8 cellular contexts compared by ENCODE assay signal in the genomic region with DNA sequence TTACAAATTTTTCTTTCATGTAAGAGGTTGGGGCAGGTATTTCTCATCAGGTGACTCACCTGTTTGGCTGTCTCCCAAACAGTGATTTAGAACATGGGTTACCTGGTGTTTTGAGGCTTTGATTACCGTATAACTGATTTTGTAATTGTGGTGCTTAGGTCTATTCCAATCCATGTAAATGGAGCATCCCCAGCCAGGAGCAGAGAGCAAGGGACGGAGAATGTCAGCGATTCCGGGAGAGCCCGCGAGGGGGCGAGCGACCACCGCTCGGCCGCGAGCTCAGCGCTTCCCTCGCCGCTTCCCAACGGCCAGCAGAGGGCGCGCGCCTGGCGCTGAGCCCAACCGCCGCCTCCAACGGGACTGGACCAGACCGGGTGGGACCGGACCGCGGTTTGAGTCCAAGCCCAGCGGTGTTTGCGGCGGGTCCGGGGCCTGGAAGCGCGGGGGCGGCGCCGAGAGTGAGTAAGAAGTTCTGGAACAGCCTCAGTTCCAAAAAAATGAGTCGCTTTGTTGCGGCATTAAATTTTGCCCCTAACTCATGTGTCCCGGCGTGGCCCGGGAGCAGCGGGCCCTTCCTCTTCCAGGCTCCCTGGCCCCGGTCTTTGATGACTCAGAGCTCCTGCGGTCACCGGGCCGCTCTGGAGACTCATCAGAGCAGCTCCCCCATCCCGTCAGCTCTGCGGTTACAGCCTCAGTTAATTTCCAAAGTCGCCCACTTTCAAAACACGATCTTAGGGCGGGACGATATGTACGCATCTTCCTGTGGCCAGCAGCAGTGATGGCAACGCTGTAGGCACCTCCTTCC. TPM values are rescaled to one million over a fixed set of nuclear protein-coding genes. Genes with fewer than 3 reads are reported as not detected.
DNase-seq lines count a peak whose midpoint lies in the region; ATAC-seq and TF ChIP-seq lines count a peak whose summit lies in the region.
"Not testable (repeated sequence)": the region's sequence is repeated elsewhere in the genome, so short reads cannot be mapped to it uniquely, and the experiment has no call there.

No MANE protein-coding gene starts in this region.

- not testable (repeated sequence) for H3K4me1 ChIP-seq in adipocyte (ENCODE audit: control insufficient read depth, insufficient read depth, low read length); naive thymus-derived CD4-positive, alpha-beta T cell (ENCODE audit: control insufficient read depth in 2 of 2, insufficient read depth in 2 of 2, low read length in 2 of 2); tibial artery

- not testable (repeated sequence) for H3K9me3 Mint-ChIP-seq in naive thymus-derived CD4-positive, alpha-beta T cell

- ATAC-seq in GM21737 (IDR thresholded peaks at IDR 0.05; ENCODE audit: unreplicated experiment) (peak; percentile 76), HG03432 (IDR thresholded peaks at IDR 0.05; ENCODE audit: unreplicated experiment) (peak; percentile 76)
- ATAC-seq in naive thymus-derived CD4-positive, alpha-beta T cell = peak; percentile 82

- DNase-seq in GM13976 (ENCODE audit: low spot score) = peak; percentile 32
- DNase-seq in OCI-M1 (lab: John Stamatoyannopoulos, UW) = peak; percentile 15
- DNase-seq in adipocyte (ENCODE audit: low read depth) = peak; percentile 23
- peak; percentile 26 for DNase-seq in fibroblast of peridontal ligament (ENCODE audit: extremely low read depth)
- peak in 2 of 9 donors; percentile 11 to 29 for DNase-seq in naive thymus-derived CD4-positive, alpha-beta T cell
- DNase-seq in tibial artery = not testable (repeated sequence)

- not testable (repeated sequence) for H3K9me3 ChIP-seq in adipocyte (ENCODE audit: control insufficient read depth, low read length); naive thymus-derived CD4-positive, alpha-beta T cell (ENCODE audit: control insufficient read depth in 2 of 3, low read length in 3 of 3); tibial artery

- peak overlapping the region; percentile 5 for H3K9ac ChIP-seq in adipocyte (ENCODE audit: low read length)

- H3K27me3 Mint-ChIP-seq in naive thymus-derived CD4-positive, alpha-beta T cell = not testable (repeated sequence)

- H3K27ac Mint-ChIP-seq in naive thymus-derived CD4-positive, alpha-beta T cell = peak overlapping the region in 1 of 9 donors; percentile 81

- H3K27me3 ChIP-seq in adipocyte (replicated peaks; ENCODE audit: control insufficient read depth, insufficient read depth, low read length); naive thymus-derived CD4-positive, alpha-beta T cell (ENCODE audit: control insufficient read depth in 2 of 2, insufficient read depth in 2 of 2, low read length in 2 of 2); tibial artery: not testable (repeated sequence)

- in situ Hi-C loops in GM13976 (cut with MboI; ENCODE audit: low sequenced_read_pairs, unreplicated experiment) = not testable (repeated sequence)

- H3K4me3 Mint-ChIP-seq in naive thymus-derived CD4-positive, alpha-beta T cell = peak overlapping the region in 2 of 10 donors; percentile 29 to 64

- CTCF ChIA-PET in naive thymus-derived CD4-positive, alpha-beta T cell (lab: Charles Lee) = interaction anchor here (0.6 to 1.6 kb wide), 2 partner anchors 16 to 545 kb away, joined by 3 read pairs; no protein-coding TSS in a partner anchor

- intact Hi-C loops in naive thymus-derived CD4-positive, alpha-beta T cell (cut with micrococcal nuclease) = not testable (repeated sequence)
- intact Hi-C loops in tibial artery (cut with DNase I; ENCODE audit: low total_unique reads) = loop anchor here (5.0 kb wide), 1 partner anchor 239 kb away; no protein-coding TSS in a partner anchor

- not testable (repeated sequence) for H3K36me3 Mint-ChIP-seq in naive thymus-derived CD4-positive, alpha-beta T cell

- H3K36me3 ChIP-seq in adipocyte (ENCODE audit: control insufficient read depth, insufficient read depth, low read length, severe bottlenecking); naive thymus-derived CD4-positive, alpha-beta T cell (ENCODE audit: control insufficient read depth in 2 of 3, insufficient read depth in 3 of 3, low read length in 3 of 3); tibial artery: not testable (repeated sequence)

- not testable (repeated sequence) for H3K4me1 Mint-ChIP-seq in naive thymus-derived CD4-positive, alpha-beta T cell

- POLR2A ChIA-PET in naive thymus-derived CD4-positive, alpha-beta T cell (lab: Charles Lee) = not testable (repeated sequence)

- H3K4me3 ChIP-seq in adipocyte (ENCODE audit: low read length) = peak overlapping the region; percentile 21
- H3K4me3 ChIP-seq in naive thymus-derived CD4-positive, alpha-beta T cell (ENCODE audit: low read length); tibial artery: not testable (repeated sequence)

- not testable (repeated sequence) for TF ChIP-seq CTCF in GM13976 (IDR thresholded peaks at IDR 0.05; ENCODE audit: borderline replicate concordance, control extremely low read depth, extremely low read depth, insufficient read depth, missing control alignments)
- TF ChIP-seq CTCF in tibial artery (IDR thresholded peaks at IDR 0.05) = peak; percentile 37 to 56

- H3K27ac ChIP-seq in naive thymus-derived CD4-positive, alpha-beta T cell (ENCODE audit: low read depth, low read length); tibial artery: not testable (repeated sequence)

RNA-seq across cellular contexts. Expression of a gene that starts 37.9 kb away (rescaled TPM):
- 10 to 100 TPM in 1 of 5 experiments, 1 to 10 TPM in 4; 5.3 to 39.2 (median 5.4) TPM for total RNA-seq in naive thymus-derived CD4-positive, alpha-beta T cell
- polyA plus RNA-seq in naive thymus-derived CD4-positive, alpha-beta T cell = 1 to 10 TPM; 2.7 to 4.9 TPM

RNA-seq across cellular contexts. Expression of a gene that starts 56.4 kb away (rescaled TPM):
- total RNA-seq in naive thymus-derived CD4-positive, alpha-beta T cell = 1 to 10 TPM in 2 of 5 experiments, under 1 TPM in 3; 0.41 to 3.1 (median 0.96) TPM
- 1 to 10 TPM; 1.7 to 4.9 TPM for polyA plus RNA-seq in naive thymus-derived CD4-positive, alpha-beta T cell
